In the genomic region with DNA sequence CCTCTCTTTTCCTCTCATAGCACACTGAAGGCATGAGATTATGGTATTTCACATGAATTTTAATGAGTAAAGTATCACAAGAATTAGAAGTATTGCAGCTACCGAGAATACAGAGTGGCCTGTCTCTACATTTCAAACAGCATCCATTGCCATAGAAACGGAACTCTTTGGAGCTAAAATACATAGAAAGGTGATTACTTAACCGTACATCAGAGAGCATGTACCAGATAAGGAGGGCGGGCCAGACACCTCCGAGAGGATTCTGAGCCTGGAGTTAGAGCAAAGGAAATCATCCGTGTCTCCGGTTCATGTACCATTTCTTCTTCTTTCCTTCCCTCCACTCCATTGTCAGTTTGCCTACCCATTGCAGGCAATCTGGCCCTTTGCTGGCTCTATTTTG, we compare ENCODE assay signal across 2 cellular contexts.
TF ChIP-seq lines count a peak whose summit lies in the region.

No MANE protein-coding gene starts in this region.

TF ChIP-seq in neural cell, 6 proteins besides CTCF, POLR2A, EP300 and RAD21:
- TF ChIP-seq, protein P1, sequence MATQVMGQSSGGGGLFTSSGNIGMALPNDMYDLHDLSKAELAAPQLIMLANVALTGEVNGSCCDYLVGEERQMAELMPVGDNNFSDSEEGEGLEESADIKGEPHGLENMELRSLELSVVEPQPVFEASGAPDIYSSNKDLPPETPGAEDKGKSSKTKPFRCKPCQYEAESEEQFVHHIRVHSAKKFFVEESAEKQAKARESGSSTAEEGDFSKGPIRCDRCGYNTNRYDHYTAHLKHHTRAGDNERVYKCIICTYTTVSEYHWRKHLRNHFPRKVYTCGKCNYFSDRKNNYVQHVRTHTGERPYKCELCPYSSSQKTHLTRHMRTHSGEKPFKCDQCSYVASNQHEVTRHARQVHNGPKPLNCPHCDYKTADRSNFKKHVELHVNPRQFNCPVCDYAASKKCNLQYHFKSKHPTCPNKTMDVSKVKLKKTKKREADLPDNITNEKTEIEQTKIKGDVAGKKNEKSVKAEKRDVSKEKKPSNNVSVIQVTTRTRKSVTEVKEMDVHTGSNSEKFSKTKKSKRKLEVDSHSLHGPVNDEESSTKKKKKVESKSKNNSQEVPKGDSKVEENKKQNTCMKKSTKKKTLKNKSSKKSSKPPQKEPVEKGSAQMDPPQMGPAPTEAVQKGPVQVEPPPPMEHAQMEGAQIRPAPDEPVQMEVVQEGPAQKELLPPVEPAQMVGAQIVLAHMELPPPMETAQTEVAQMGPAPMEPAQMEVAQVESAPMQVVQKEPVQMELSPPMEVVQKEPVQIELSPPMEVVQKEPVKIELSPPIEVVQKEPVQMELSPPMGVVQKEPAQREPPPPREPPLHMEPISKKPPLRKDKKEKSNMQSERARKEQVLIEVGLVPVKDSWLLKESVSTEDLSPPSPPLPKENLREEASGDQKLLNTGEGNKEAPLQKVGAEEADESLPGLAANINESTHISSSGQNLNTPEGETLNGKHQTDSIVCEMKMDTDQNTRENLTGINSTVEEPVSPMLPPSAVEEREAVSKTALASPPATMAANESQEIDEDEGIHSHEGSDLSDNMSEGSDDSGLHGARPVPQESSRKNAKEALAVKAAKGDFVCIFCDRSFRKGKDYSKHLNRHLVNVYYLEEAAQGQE (IDR thresholded peaks at IDR 0.05; ENCODE audit: borderline replicate concordance) = no peak
- TF ChIP-seq EZH2 (IDR thresholded peaks at IDR 0.05; ENCODE audit: borderline replicate concordance, insufficient read depth, low read length, poor library complexity, severe bottlenecking) (no peak), MXI1 (conservative IDR thresholded peaks at IDR 0.05; ENCODE audit: poor library complexity, severe bottlenecking) (no peak), SMC3 (conservative IDR thresholded peaks at IDR 0.05; ENCODE audit: poor library complexity) (no peak), TAF1 (IDR thresholded peaks at IDR 0.05; ENCODE audit: low read depth) (no peak), POLR2AphosphoS5 (IDR thresholded peaks at IDR 0.05) (no peak)

TF ChIP-seq in GM23338, 12 proteins besides CTCF, POLR2A, EP300 and RAD21 (continued from another document):
- TF ChIP-seq, protein P1 (IDR thresholded peaks at IDR 0.05; ENCODE audit: unreplicated experiment) = no peak
